Comparison of ENCODE assay signal across 9 cellular contexts in genomic region chr9:83956288-83957028, GRCh38. TPM values are rescaled to one million over a fixed set of nuclear protein-coding genes. Genes with fewer than 3 reads are reported as not detected.
A peak's percentile ranks its signal among the peaks of the same experiment; 100 is the strongest.
DNase-seq lines count a peak whose midpoint lies in the region; ATAC-seq and TF ChIP-seq lines count a peak whose summit lies in the region.
"Had no signal": no experiment of that assay in that cellular context is flagged by ENCODE, and none has a peak within 500 bp of the region (broad histone marks: within the 10 kb centered on the region; RNA-seq: fewer than 3 reads in every experiment).

No MANE protein-coding gene starts in this region.

- H3K27ac ChIP-seq in C4-2B (peak overlapping the region; percentile 80), OCI-LY3 (ENCODE audit: low read length) (peak overlapping the region; percentile 53), upper lobe of right lung (peak overlapping the region; percentile 95)
- H3K27ac ChIP-seq: SK-N-MC had no signal

- peaks cover 10% of the 10 kb centered on the region for H3K4me1 ChIP-seq in OCI-LY3 (ENCODE audit: low read length)
- H3K4me1 ChIP-seq in upper lobe of right lung, result peaks cover 6% of the 10 kb centered on the region

- peak overlapping the region; percentile 86 for H2AFZ ChIP-seq in OCI-LY3 (ENCODE audit: low read depth, low read length)

- peak; percentile 87 for DNase-seq in activated effector memory CD4-positive, alpha-beta T cell treated with anti-CD3 and anti-CD28 coated beads, Interleukin-2, amount 50 U/mL, for 16 hours
- DNase-seq in germinal center (ENCODE audit: low spot score) (peak; percentile 73), omental fat pad (ENCODE audit: low spot score) (peak; percentile 38), upper lobe of right lung (peak; percentile 94)

- H3K9me3 ChIP-seq in OCI-LY3 (ENCODE audit: insufficient read depth, low read length), result no peaks in the 10 kb centered on the region
- no peaks in the 10 kb centered on the region for H3K9me3 ChIP-seq in upper lobe of right lung

- peak; percentile 71 for TF ChIP-seq POLR2A in GM19099 (IDR thresholded peaks at IDR 0.05; ENCODE audit: extremely low read depth, insufficient read length, low read depth)

- H3K36me3 ChIP-seq in OCI-LY3 (replicated peaks; ENCODE audit: low read depth, low read length), result peaks cover 3% of the 10 kb centered on the region
- peaks cover 23% of the 10 kb centered on the region for H3K36me3 ChIP-seq in upper lobe of right lung

- peaks cover 12% of the 10 kb centered on the region; the same call in 1 of the 2 replicates for H3K79me2 ChIP-seq in OCI-LY3 (ENCODE audit: low read length)

- ATAC-seq in HG03354 (IDR thresholded peaks at IDR 0.05; ENCODE audit: poor library complexity, severe bottlenecking, unreplicated experiment) (peak; percentile 82), omental fat pad (ENCODE audit: low FRiP score) (peak; percentile 90), upper lobe of right lung (peak; percentile 96)

- intact Hi-C loops in upper lobe of right lung (cut with DNase I), result no loop called here

- H3K9ac ChIP-seq in OCI-LY3 (ENCODE audit: low read length), result peak overlapping the region; percentile 90

- peak overlapping the region; percentile 81 for H3K4me3 ChIP-seq in OCI-LY3 (ENCODE audit: low read length)
- H3K4me3 ChIP-seq in upper lobe of right lung, result peak overlapping the region; percentile 85
- H3K4me3 ChIP-seq: SK-N-MC had no signal

- no peaks in the 10 kb centered on the region for H4K20me1 ChIP-seq in OCI-LY3 (ENCODE audit: insufficient read depth, low read length)

- H3K27me3 ChIP-seq in OCI-LY3 (ENCODE audit: low read depth, low read length), result no peaks in the 10 kb centered on the region
- H3K27me3 ChIP-seq in upper lobe of right lung, result no peaks in the 10 kb centered on the region

- H3K4me2 ChIP-seq in OCI-LY3 (ENCODE audit: low read length), result peak overlapping the region; percentile 90

- TF ChIP-seq CTCF in C4-2B (conservative IDR thresholded peaks at IDR 0.05), result no peak
- no peak for TF ChIP-seq CTCF in OCI-LY3 (IDR thresholded peaks at IDR 0.05; ENCODE audit: low read depth, low read length)
- no peak for TF ChIP-seq CTCF in omental fat pad (IDR thresholded peaks at IDR 0.05)
- TF ChIP-seq CTCF in upper lobe of right lung (IDR thresholded peaks at IDR 0.05), result no peak

RNA-seq across cellular contexts. Expression of gene HNRNPK, which starts 23.6 kb away (rescaled TPM):
- total RNA-seq in omental fat pad, result 100 to 1,000 TPM; 417 to 565 (median 429) TPM
- total RNA-seq in upper lobe of right lung, result 353 TPM

RNA-seq across cellular contexts. Expression of gene RMI1, which starts 24.1 kb away (rescaled TPM):
- 1 to 10 TPM; 2.0 to 8.0 (median 2.3) TPM for total RNA-seq in omental fat pad
- total RNA-seq in upper lobe of right lung, result 5.4 TPM

RNA-seq across cellular contexts. Expression of gene KIF27, which starts 35.2 kb away (rescaled TPM):
- total RNA-seq in omental fat pad (1 to 10 TPM; 3.0 to 5.7 (median 4.4) TPM), upper lobe of right lung (7.8 TPM)

Comparison
In these comparisons a context has a peak if more than half of its experiments do, and no peak if none do; other contexts are left out.
1. Peak in every context shown above with its lines: DNase-seq, ATAC-seq, H3K4me3 ChIP-seq and H3K27ac ChIP-seq.
2. DNase-seq: peak in every context shown above with its lines; median percentile 94 in upper lobe of right lung; 87 in activated effector memory CD4-positive, alpha-beta T cell treated with anti-CD3 and anti-CD28 coated beads, Interleukin-2, amount 50 U/mL, for 16 hours; 73 in germinal center; 38 in omental fat pad.